ENCODE assay signal across 8 cellular contexts in the genomic region with DNA sequence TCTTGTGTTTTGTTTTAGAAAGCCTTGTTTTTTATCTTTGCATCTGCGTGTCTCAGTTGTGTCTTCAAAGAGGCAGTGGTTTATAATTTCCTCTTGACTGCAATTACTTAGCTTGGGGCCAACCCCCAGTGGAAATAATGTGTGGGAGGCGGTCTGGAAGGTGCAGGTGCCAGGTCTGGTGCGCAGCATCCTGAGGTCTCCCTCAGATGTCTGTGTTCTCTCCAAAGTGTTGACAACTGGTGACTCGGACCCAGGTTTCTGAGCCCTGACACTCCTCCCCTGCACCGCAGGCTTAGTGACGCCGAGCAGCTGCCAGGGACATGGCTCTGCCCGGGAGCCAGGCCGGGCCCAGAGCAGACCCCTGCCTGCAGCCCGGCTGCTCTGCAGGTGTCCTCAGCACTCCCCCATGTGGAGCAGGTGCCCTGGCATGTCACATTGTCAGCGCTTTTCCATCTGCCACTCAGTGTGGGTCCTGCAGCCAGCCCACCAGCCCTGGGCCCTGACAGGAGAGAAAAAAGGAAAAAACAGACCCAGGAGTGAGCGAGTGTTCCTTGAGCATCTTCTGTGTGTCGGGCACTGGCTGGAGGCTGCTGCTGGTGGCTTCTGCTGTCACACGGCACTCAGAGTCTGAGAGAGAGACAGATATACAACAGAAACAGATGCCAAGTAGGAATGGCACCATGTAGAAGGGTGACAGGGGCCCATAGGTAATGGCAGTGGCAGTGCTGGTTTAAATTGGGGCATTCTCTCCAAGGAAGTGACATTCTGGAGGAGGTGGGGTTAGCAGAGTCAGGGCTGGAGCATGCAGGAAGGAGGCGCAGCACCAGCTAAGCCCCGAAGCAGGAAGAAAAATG. TPM values are rescaled to one million over a fixed set of nuclear protein-coding genes. Genes with fewer than 3 reads are reported as not detected.
DNase-seq lines count a peak whose midpoint lies in the region; ATAC-seq and TF ChIP-seq lines count a peak whose summit lies in the region.

No MANE protein-coding gene starts in this region.

- H3K4me3 ChIP-seq in H7 (ENCODE audit: insufficient read depth, low read depth, low read length) (no peak overlapping the region), SJCRH30 (no peak overlapping the region), gastrocnemius medialis (no peak overlapping the region)

- H3K36me3 Mint-ChIP-seq in activated naive CD4-positive, alpha-beta T cell treated with anti-CD3 and anti-CD28 coated beads for 36 hours (ENCODE audit: low read depth): peaks cover 2% of the 10 kb centered on the region

- H3K36me3 ChIP-seq in H7 (replicated peaks; ENCODE audit: control insufficient read depth, insufficient read depth, low read length) (peaks cover 1% of the 10 kb centered on the region; the same call in 1 of the 2 replicates), SJCRH30 (peaks cover 5% of the 10 kb centered on the region; the same call in 1 of the 2 replicates), gastrocnemius medialis (no peaks in the 10 kb centered on the region)

- no peaks in the 10 kb centered on the region for H3K9me3 Mint-ChIP-seq in activated naive CD4-positive, alpha-beta T cell treated with anti-CD3 and anti-CD28 coated beads for 36 hours

- H3K4me3 Mint-ChIP-seq in activated naive CD4-positive, alpha-beta T cell treated with anti-CD3 and anti-CD28 coated beads for 36 hours: peak overlapping the region; percentile 65

- ATAC-seq in gastrocnemius medialis: no peak
- no peak for ATAC-seq in GM18517 (IDR thresholded peaks at IDR 0.05; ENCODE audit: unreplicated experiment)

- no peaks in the 10 kb centered on the region for H3K27me3 Mint-ChIP-seq in activated naive CD4-positive, alpha-beta T cell treated with anti-CD3 and anti-CD28 coated beads for 36 hours (ENCODE audit: low read depth)

- CTCF ChIA-PET in activated naive CD4-positive, alpha-beta T cell treated with anti-CD3 and anti-CD28 coated beads for 36 hours (lab: Charles Lee): interaction anchor here (1.0 to 3.1 kb wide), 9 partner anchors 21 to 156 kb away, joined by 3 to 16 read pairs (median 6); no protein-coding TSS in a partner anchor

- DNase-seq in H7 (peak; percentile 59), SJCRH30 (peak; percentile 62 to 74), GM03348 (ENCODE audit: low spot score) (no peak), AG08396 (ENCODE audit: low spot score) (no peak), gastrocnemius medialis (no peak)
- DNase-seq in activated naive CD4-positive, alpha-beta T cell treated with anti-CD3 and anti-CD28 coated beads for 36 hours: peak; percentile 97
- peak in 3 of 4 experiments; percentile 65 to 80 (median 66) for DNase-seq in stimulated activated CD4-positive, alpha-beta T cell treated with anti-CD3 and anti-CD28 coated beads, Interleukin-1b, Interleukin-23, amount 100 ng/mL, for 24 hours (ENCODE audit: low read depth in 4 of 4, low spot score in 1 of 4)

- in situ Hi-C loops in gastrocnemius medialis (cut with MboI; ENCODE audit: low sequenced_read_pairs in 4 of 4): no loop called here

- peak overlapping the region; percentile 84 for H3K27ac Mint-ChIP-seq in activated naive CD4-positive, alpha-beta T cell treated with anti-CD3 and anti-CD28 coated beads for 36 hours

- H3K9me3 ChIP-seq in SJCRH30 (replicated peaks): no peaks in the 10 kb centered on the region
- H3K9me3 ChIP-seq in gastrocnemius medialis: no peaks in the 10 kb centered on the region

- intact Hi-C loops in activated naive CD4-positive, alpha-beta T cell treated with anti-CD3 and anti-CD28 coated beads for 36 hours (cut with micrococcal nuclease): loop anchor here (1.0 to 5.0 kb wide), 5 partner anchors 18 to 159 kb away; partner anchors contain the start of gene MAN1C1
- intact Hi-C loops in gastrocnemius medialis (cut with DNase I; ENCODE audit: low total_unique reads): no loop called here

- H3K27me3 ChIP-seq in H7 (ENCODE audit: control insufficient read depth, insufficient read depth, low read length): no peaks in the 10 kb centered on the region
- H3K27me3 ChIP-seq in SJCRH30: no peaks in the 10 kb centered on the region
- no peaks in the 10 kb centered on the region for H3K27me3 ChIP-seq in gastrocnemius medialis

- TF ChIP-seq POLR2A in gastrocnemius medialis (IDR thresholded peaks at IDR 0.05): no peak

- H3K27ac ChIP-seq in SJCRH30 (no peak overlapping the region), gastrocnemius medialis (no peak overlapping the region)

- peaks cover 70% of the 10 kb centered on the region for H3K4me1 Mint-ChIP-seq in activated naive CD4-positive, alpha-beta T cell treated with anti-CD3 and anti-CD28 coated beads for 36 hours (ENCODE audit: low read depth)

- H3K4me1 ChIP-seq in SJCRH30 (peaks cover 44% of the 10 kb centered on the region), gastrocnemius medialis (peaks cover 33 to 35% of the 10 kb centered on the region in 2 donors)

- no peak for TF ChIP-seq CTCF in gastrocnemius medialis (IDR thresholded peaks at IDR 0.05 in 4 of 5, conservative IDR thresholded peaks at IDR 0.05 in 1 of 5)

RNA-seq across cellular contexts. Expression of gene SELENON, which starts 24.8 kb away (rescaled TPM):
- total RNA-seq in H7 (2014; rRNA removed; shearing (Covaris generic)): 108 and 139 TPM in 2 replicates
- 63.1 and 64.3 TPM in 2 replicates for total RNA-seq in SJCRH30 (2014; rRNA removed; shearing (Covaris generic))
- total RNA-seq in activated naive CD4-positive, alpha-beta T cell treated with anti-CD3 and anti-CD28 coated beads for 36 hours: 10 to 100 TPM; 27.8 to 28.6 TPM
- 10 to 100 TPM; 20.0 to 51.0 (median 43.3) TPM for total RNA-seq in gastrocnemius medialis

RNA-seq across cellular contexts. Expression of gene MTFR1L, which starts 44.6 kb away (rescaled TPM):
- total RNA-seq in H7 (2014; rRNA removed; shearing (Covaris generic)): 36.8 and 38.8 TPM in 2 replicates
- 47.9 and 49.9 TPM in 2 replicates for total RNA-seq in SJCRH30 (2014; rRNA removed; shearing (Covaris generic))
- 10 to 100 TPM; 22.2 to 23.5 TPM for total RNA-seq in activated naive CD4-positive, alpha-beta T cell treated with anti-CD3 and anti-CD28 coated beads for 36 hours
- 100 to 1,000 TPM; 123 to 186 (median 170) TPM for total RNA-seq in gastrocnemius medialis

Comparison
In these comparisons a context has a peak if more than half of its experiments do, and no peak if none do; other contexts are left out.
1. DNase-seq: peak in H7 (single experiment), SJCRH30 (2 of 2), activated naive CD4-positive, alpha-beta T cell treated with anti-CD3 and anti-CD28 coated beads for 36 hours (single experiment) and stimulated activated CD4-positive, alpha-beta T cell treated with anti-CD3 and anti-CD28 coated beads, Interleukin-1b, Interleukin-23, amount 100 ng/mL, for 24 hours (3 of 4); none in GM03348 (single experiment), AG08396 (single experiment) and gastrocnemius medialis (0 of 2).